In the genomic region with DNA sequence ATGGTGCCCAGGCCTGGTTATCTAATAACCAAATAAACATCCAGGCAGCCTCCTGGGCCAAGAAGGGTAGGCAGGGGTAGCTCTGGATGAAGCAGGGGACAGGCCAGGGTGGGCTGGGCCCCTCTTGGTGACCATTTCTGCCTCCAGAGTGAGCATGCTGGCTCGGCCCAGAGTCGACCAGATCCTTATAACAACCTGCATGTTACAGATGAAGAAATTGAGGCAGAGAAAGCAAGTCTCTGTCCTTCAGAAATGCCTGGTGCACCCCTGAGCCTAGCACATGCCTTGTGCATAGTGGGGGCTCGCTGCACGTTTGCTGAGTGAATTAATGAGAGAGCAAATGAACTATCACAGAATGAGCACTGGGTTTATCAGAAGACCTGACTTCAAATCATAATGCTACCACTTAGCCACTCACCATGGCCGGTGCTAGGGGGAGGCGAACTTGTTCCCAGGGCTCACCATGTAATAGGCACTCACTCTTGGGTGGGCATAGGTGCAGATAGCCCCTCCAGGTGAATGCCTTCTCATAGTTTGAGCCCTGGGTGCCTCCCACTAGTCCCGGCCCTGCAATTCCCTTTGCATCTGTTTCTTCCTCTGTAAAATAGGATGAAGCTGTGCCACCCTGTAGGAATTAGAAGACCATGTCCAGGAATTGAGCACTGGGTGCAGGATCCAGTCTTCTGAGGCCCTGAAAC, we compare ENCODE assay signal across 21 cellular contexts. TPM values are rescaled to one million over a fixed set of nuclear protein-coding genes. Genes with fewer than 3 reads are reported as not detected.
DNase-seq lines count a peak whose midpoint lies in the region; ATAC-seq and TF ChIP-seq lines count a peak whose summit lies in the region.
"Had no signal": no experiment of that assay in that cellular context is flagged by ENCODE, and none has a peak within 500 bp of the region (broad histone marks: within the 10 kb centered on the region; RNA-seq: fewer than 3 reads in every experiment).

No MANE protein-coding gene starts in this region.

- no peak overlapping the region for H3K4me3 Mint-ChIP-seq in osteocyte (ENCODE audit: unreplicated experiment)
- no peak overlapping the region for H3K4me3 Mint-ChIP-seq in T-helper 2 cell treated with Interferon-gamma antibody and Interleukin-4, amounts not matched to agents 5 μg/mL and 100 μg/mL, for 36 hours
- no peak overlapping the region for H3K4me3 Mint-ChIP-seq in activated naive CD4-positive, alpha-beta T cell treated with anti-CD3 and anti-CD28 coated beads, Interleukin-2, amount 10 ng/mL, durations not matched to agents 7 days and 5 days
- H3K4me3 Mint-ChIP-seq: CD4-positive, CD25-positive, alpha-beta regulatory T cell; CD8-positive, alpha-beta memory T cell had no signal

- H3K27me3 Mint-ChIP-seq in osteocyte (ENCODE audit: unreplicated experiment) = peaks cover 6% of the 10 kb centered on the region
- H3K27me3 Mint-ChIP-seq in T-helper 2 cell treated with Interferon-gamma antibody and Interleukin-4, amounts not matched to agents 5 μg/mL and 100 μg/mL, for 36 hours (ENCODE audit: low read depth) = peaks cover 23% of the 10 kb centered on the region
- H3K27me3 Mint-ChIP-seq in activated naive CD4-positive, alpha-beta T cell treated with anti-CD3 and anti-CD28 coated beads, Interleukin-2, amount 10 ng/mL, durations not matched to agents 7 days and 5 days = peaks cover 48% of the 10 kb centered on the region

- DNase-seq in RWPE2 (ENCODE audit: low spot score) (peak; percentile 69), islet precursor cell (peak; percentile 35), osteocyte (ENCODE audit: extremely low spot score, unreplicated experiment) (peak; percentile 73)
- DNase-seq in T-helper 2 cell treated with Interferon-gamma antibody and Interleukin-4, amounts not matched to agents 5 μg/mL and 100 μg/mL, for 36 hours (ENCODE audit: low spot score) = no peak
- DNase-seq in stimulated activated CD4-positive, alpha-beta T cell treated with anti-CD3 and anti-CD28 coated beads, Interleukin-1b, Interleukin-23, amount 100 ng/mL, for 48 hours = no peak
- no peak for DNase-seq in activated naive CD4-positive, alpha-beta T cell treated with anti-CD3 and anti-CD28 coated beads, Interleukin-2, amount 10 ng/mL, durations not matched to agents 7 days and 5 days
- DNase-seq: ACHN; BE2C; C1 segment of cervical spinal cord; CD4-positive, CD25-positive, alpha-beta regulatory T cell; CD8-positive, alpha-beta memory T cell; COR-L47; DMS 273 treated with DMSO at 0.1 percent for 48 hours; DMS53; DND-41; EL; HCEC 1CT had no signal

- H3K9me3 Mint-ChIP-seq in osteocyte (ENCODE audit: unreplicated experiment) = no peaks in the 10 kb centered on the region
- no peaks in the 10 kb centered on the region for H3K9me3 Mint-ChIP-seq in T-helper 2 cell treated with Interferon-gamma antibody and Interleukin-4, amounts not matched to agents 5 μg/mL and 100 μg/mL, for 36 hours
- no peaks in the 10 kb centered on the region for H3K9me3 Mint-ChIP-seq in activated naive CD4-positive, alpha-beta T cell treated with anti-CD3 and anti-CD28 coated beads, Interleukin-2, amount 10 ng/mL, durations not matched to agents 7 days and 5 days
- H3K9me3 Mint-ChIP-seq: CD4-positive, CD25-positive, alpha-beta regulatory T cell; CD8-positive, alpha-beta memory T cell had no signal

- peaks cover 12% of the 10 kb centered on the region for H3K4me1 Mint-ChIP-seq in osteocyte (ENCODE audit: unreplicated experiment)
- no peaks in the 10 kb centered on the region for H3K4me1 Mint-ChIP-seq in T-helper 2 cell treated with Interferon-gamma antibody and Interleukin-4, amounts not matched to agents 5 μg/mL and 100 μg/mL, for 36 hours (ENCODE audit: low read depth)
- no peaks in the 10 kb centered on the region for H3K4me1 Mint-ChIP-seq in activated naive CD4-positive, alpha-beta T cell treated with anti-CD3 and anti-CD28 coated beads, Interleukin-2, amount 10 ng/mL, durations not matched to agents 7 days and 5 days
- H3K4me1 Mint-ChIP-seq: CD4-positive, CD25-positive, alpha-beta regulatory T cell; CD8-positive, alpha-beta memory T cell had no signal

- no peaks in the 10 kb centered on the region for H3K36me3 ChIP-seq in RWPE2 (ENCODE audit: low read depth)
- H3K36me3 ChIP-seq: BE2C had no signal

- CTCF ChIA-PET in activated naive CD4-positive, alpha-beta T cell treated with anti-CD3 and anti-CD28 coated beads, Interleukin-2, amount 10 ng/mL, durations not matched to agents 7 days and 5 days (lab: Charles Lee) = no interaction called here

- no peak overlapping the region for H3K4me3 ChIP-seq in RWPE2 (ENCODE audit: severe bottlenecking)
- H3K4me3 ChIP-seq: GM12878 had no signal

- no peak overlapping the region for H3K27ac ChIP-seq in RWPE2 (ENCODE audit: poor library complexity, severe bottlenecking)
- H3K27ac ChIP-seq: HL-60 had no signal

- TF ChIP-seq CTCF in RWPE2 (IDR thresholded peaks at IDR 0.05; ENCODE audit: poor library complexity, severe bottlenecking) (no peak), osteocyte (IDR thresholded peaks at IDR 0.05) (no peak)

- H3K27me3 ChIP-seq in RWPE2 (ENCODE audit: insufficient read depth, poor library complexity, severe bottlenecking) = peaks cover 18% of the 10 kb centered on the region
- H3K27me3 ChIP-seq: BE2C had no signal

- H3K36me3 Mint-ChIP-seq in osteocyte (ENCODE audit: unreplicated experiment) = no peaks in the 10 kb centered on the region
- no peaks in the 10 kb centered on the region for H3K36me3 Mint-ChIP-seq in T-helper 2 cell treated with Interferon-gamma antibody and Interleukin-4, amounts not matched to agents 5 μg/mL and 100 μg/mL, for 36 hours (ENCODE audit: low read depth)
- H3K36me3 Mint-ChIP-seq in activated naive CD4-positive, alpha-beta T cell treated with anti-CD3 and anti-CD28 coated beads, Interleukin-2, amount 10 ng/mL, durations not matched to agents 7 days and 5 days = no peaks in the 10 kb centered on the region
- H3K36me3 Mint-ChIP-seq: CD4-positive, CD25-positive, alpha-beta regulatory T cell; CD8-positive, alpha-beta memory T cell had no signal

- no peak overlapping the region for H3K27ac Mint-ChIP-seq in osteocyte (ENCODE audit: unreplicated experiment)
- no peak overlapping the region for H3K27ac Mint-ChIP-seq in T-helper 2 cell treated with Interferon-gamma antibody and Interleukin-4, amounts not matched to agents 5 μg/mL and 100 μg/mL, for 36 hours
- H3K27ac Mint-ChIP-seq in activated naive CD4-positive, alpha-beta T cell treated with anti-CD3 and anti-CD28 coated beads, Interleukin-2, amount 10 ng/mL, durations not matched to agents 7 days and 5 days = no peak overlapping the region
- H3K27ac Mint-ChIP-seq: CD4-positive, CD25-positive, alpha-beta regulatory T cell; CD8-positive, alpha-beta memory T cell had no signal

- ATAC-seq in RWPE2 (ENCODE audit: low read depth) (no peak), HG03280 (IDR thresholded peaks at IDR 0.05; ENCODE audit: unreplicated experiment) (no peak)
- ATAC-seq: GM12878 had no signal

- no peaks in the 10 kb centered on the region for H3K9me3 ChIP-seq in RWPE2 (ENCODE audit: severe bottlenecking)
- H3K9me3 ChIP-seq: BE2C had no signal

- H3K4me1 ChIP-seq in RWPE2 (ENCODE audit: insufficient read depth, poor library complexity, severe bottlenecking) = peaks cover 4% of the 10 kb centered on the region

RNA-seq across cellular contexts. Expression of a gene that starts 3.8 kb away (rescaled TPM):
- 2.4 and 3.1 TPM in 2 replicates for total RNA-seq in osteocyte
- total RNA-seq: CD4-positive, CD25-positive, alpha-beta regulatory T cell; CD8-positive, alpha-beta memory T cell; G401; GM12878 had no signal

Comparison
In these comparisons a context has a peak if more than half of its experiments do, and no peak if none do; other contexts are left out.
1. DNase-seq: peak in RWPE2 (single experiment), islet precursor cell (single experiment) and osteocyte (single experiment); none in T-helper 2 cell treated with Interferon-gamma antibody and Interleukin-4, amounts not matched to agents 5 μg/mL and 100 μg/mL, for 36 hours (single experiment), stimulated activated CD4-positive, alpha-beta T cell treated with anti-CD3 and anti-CD28 coated beads, Interleukin-1b, Interleukin-23, amount 100 ng/mL, for 48 hours (single experiment) and activated naive CD4-positive, alpha-beta T cell treated with anti-CD3 and anti-CD28 coated beads, Interleukin-2, amount 10 ng/mL, durations not matched to agents 7 days and 5 days (single experiment).